ENCODE assay signal across 1 cellular context in genomic region chr1:50603274-50604271, GRCh38.
TF ChIP-seq lines count a peak whose summit lies in the region.

No MANE protein-coding gene starts in this region.

TF ChIP-seq in HEK293, 187 proteins besides CTCF, POLR2A, EP300 and RAD21 (continued from another document and continues in another):
- no peak for TF ChIP-seq ZSCAN5A (tag by site-specific recombination; IDR thresholded peaks at IDR 0.05)
- no peak for TF ChIP-seq ZNF558 (tag by site-specific recombination; IDR thresholded peaks at IDR 0.05)
- no peak for TF ChIP-seq SP3 (tag by site-specific recombination; IDR thresholded peaks at IDR 0.05)
- TF ChIP-seq ZNF366 (tag by site-specific recombination; conservative IDR thresholded peaks at IDR 0.05) = peak; percentile 52; the same call in 1 of the 2 replicates
- no peak for TF ChIP-seq ZNF621 (tag by site-specific recombination; IDR thresholded peaks at IDR 0.05)
- no peak for TF ChIP-seq ZNF521 (tag by site-specific recombination; IDR thresholded peaks at IDR 0.05)
- TF ChIP-seq TSHZ1 (tag by site-specific recombination; IDR thresholded peaks at IDR 0.05; ENCODE audit: borderline replicate concordance) = peak; percentile 10; the same call in 1 of the 2 replicates
- no peak for TF ChIP-seq ZNF324 (tag by site-specific recombination; IDR thresholded peaks at IDR 0.05)
- TF ChIP-seq ZNF341 (tag by site-specific recombination; IDR thresholded peaks at IDR 0.05; ENCODE audit: low read depth) = no peak
- TF ChIP-seq ZNF18 (tag by site-specific recombination; IDR thresholded peaks at IDR 0.05) = no peak
- no peak for TF ChIP-seq MYNN (tag by site-specific recombination; IDR thresholded peaks at IDR 0.05; ENCODE audit: borderline replicate concordance)
- TF ChIP-seq ZNF280C (tag by site-specific recombination; IDR thresholded peaks at IDR 0.05) = no peak
- TF ChIP-seq SETDB1 (IDR thresholded peaks at IDR 0.05; ENCODE audit: insufficient read length, low read length) = no peak
- no peak for TF ChIP-seq ZNF580 (tag by site-specific recombination; IDR thresholded peaks at IDR 0.05)
- 0 out of 2 replicates have a peak, but pooled peaks have one; percentile 26 for TF ChIP-seq ZNF335 (tag by site-specific recombination; conservative IDR thresholded peaks at IDR 0.05)
- TF ChIP-seq ZNF423 (tag by site-specific recombination; IDR thresholded peaks at IDR 0.05) = no peak
- TF ChIP-seq ZNF561 (tag by site-specific recombination; IDR thresholded peaks at IDR 0.05; ENCODE audit: borderline replicate concordance) = no peak
- 0 out of 2 replicates have a peak, but pooled peaks have one; percentile 38 for TF ChIP-seq ZNF518A (tag by site-specific recombination; conservative IDR thresholded peaks at IDR 0.05; ENCODE audit: low read depth)
- TF ChIP-seq BCL6B (tag by site-specific recombination; IDR thresholded peaks at IDR 0.05) = no peak
- TF ChIP-seq ZIC2 (tag by site-specific recombination; IDR thresholded peaks at IDR 0.05) = no peak
- TF ChIP-seq ZNF677 (tag by site-specific recombination; IDR thresholded peaks at IDR 0.05) = no peak
- TF ChIP-seq ZNF600 (tag by site-specific recombination; IDR thresholded peaks at IDR 0.05) = peak; percentile 63
- TF ChIP-seq ZNF791 (tag by site-specific recombination; IDR thresholded peaks at IDR 0.05) = no peak
- no peak for TF ChIP-seq ZNF624 (tag by site-specific recombination; IDR thresholded peaks at IDR 0.05)
- TF ChIP-seq OSR2 (tag by site-specific recombination; IDR thresholded peaks at IDR 0.05) = peak; percentile 74
- no peak for TF ChIP-seq ZNF394 (tag by site-specific recombination; IDR thresholded peaks at IDR 0.05; ENCODE audit: borderline replicate concordance)
- TF ChIP-seq ZNF449 (tag by site-specific recombination; IDR thresholded peaks at IDR 0.05) = no peak
- TF ChIP-seq ZNF155 (tag by site-specific recombination; IDR thresholded peaks at IDR 0.05) = no peak
- no peak for TF ChIP-seq EGR2 (tag by site-specific recombination; IDR thresholded peaks at IDR 0.05; ENCODE audit: low read depth)
- TF ChIP-seq TCF7L2 (IDR thresholded peaks at IDR 0.05; ENCODE audit: borderline replicate concordance, low read depth, low read length) = no peak
- no peak for TF ChIP-seq ZNF23 (tag by site-specific recombination; IDR thresholded peaks at IDR 0.05; ENCODE audit: borderline replicate concordance)
- no peak for TF ChIP-seq MEIS1 (CRISPR knock-in tag; IDR thresholded peaks at IDR 0.05; ENCODE audit: borderline replicate concordance)
- TF ChIP-seq ZNF354C (tag by site-specific recombination; IDR thresholded peaks at IDR 0.05; ENCODE audit: borderline replicate concordance, low read depth) = no peak
- no peak for TF ChIP-seq ZNF146 (tag by site-specific recombination; IDR thresholded peaks at IDR 0.05)
- TF ChIP-seq PATZ1 (tag by site-specific recombination; IDR thresholded peaks at IDR 0.05) = no peak
- no peak for TF ChIP-seq ZNF792 (tag by site-specific recombination; IDR thresholded peaks at IDR 0.05)
- no peak for TF ChIP-seq ZNF707 (tag by site-specific recombination; IDR thresholded peaks at IDR 0.05)
- TF ChIP-seq ZBTB6 (tag by site-specific recombination; IDR thresholded peaks at IDR 0.05) = no peak
- TF ChIP-seq HOXD13 (CRISPR knock-in tag; IDR thresholded peaks at IDR 0.05; ENCODE audit: borderline replicate concordance) = no peak
